32 cellular contexts compared by ENCODE assay signal in genomic region chrX:120020305-120020704, GRCh38. TPM values are rescaled to one million over a fixed set of nuclear protein-coding genes. Genes with fewer than 3 reads are reported as not detected.
"Had no signal": no experiment of that assay in that cellular context is flagged by ENCODE, and none has a peak within 500 bp of the region (broad histone marks: within the 10 kb centered on the region; RNA-seq: fewer than 3 reads in every experiment).

No MANE protein-coding gene starts in this region.

- ATAC-seq: stimulated activated effector memory CD8-positive, alpha-beta T cell treated with anti-CD3 and anti-CD28 coated beads, Interleukin-12 subunit alpha, Interleukin-12 subunit beta, amount 100 ng/mL, for 72 hours; stimulated activated memory B cell treated with anti-CD40 and anti-IgM and Interleukin-4, amounts not matched to agents 10 μg/mL and 1 μg/mL and 100 μg/mL, for 72 hours; stimulated activated naive B cell treated with anti-CD40 and anti-IgM and Interleukin-4, amounts not matched to agents 10 μg/mL and 1 μg/mL and 100 μg/mL, for 72 hours; stimulated activated naive CD8-positive, alpha-beta T cell treated with anti-CD3 and anti-CD28 coated beads, Interleukin-15, amount 100 ng/mL, for 72 hours; stimulated activated naive CD8-positive, alpha-beta T cell treated with anti-CD3 and anti-CD28 coated beads, Interleukin-15, Interleukin-2, amounts not matched to agents 100 U/mL and 50 U/mL, for 24 hours; upper lobe of right lung had no signal

- H3K36me3 Mint-ChIP-seq: stimulated activated effector memory CD8-positive, alpha-beta T cell treated with anti-CD3 and anti-CD28 coated beads, Interleukin-12 subunit alpha, Interleukin-12 subunit beta, amount 100 ng/mL, for 72 hours; stimulated activated memory B cell treated with anti-CD40 and anti-IgM and Interleukin-4, amounts not matched to agents 10 μg/mL and 1 μg/mL and 100 μg/mL, for 72 hours; stimulated activated naive B cell treated with anti-CD40 and anti-IgM and Interleukin-4, amounts not matched to agents 10 μg/mL and 1 μg/mL and 100 μg/mL, for 72 hours; type B pancreatic cell had no signal

- H3K4me1 ChIP-seq: testis, thyroid gland, upper lobe of right lung, uterus, vagina had no signal

- H3K27me3 ChIP-seq: testis, thyroid gland, upper lobe of left lung, vagina had no signal

- H3K9me3 ChIP-seq: stomach, suprapubic skin, testis, thoracic aorta, thyroid gland, tibial artery, tibial nerve, transverse colon, upper lobe of left lung, upper lobe of right lung, uterus, vagina had no signal

- H3K27ac Mint-ChIP-seq: stimulated activated effector memory CD8-positive, alpha-beta T cell treated with anti-CD3 and anti-CD28 coated beads, Interleukin-12 subunit alpha, Interleukin-12 subunit beta, amount 100 ng/mL, for 72 hours; stimulated activated memory B cell treated with anti-CD40 and anti-IgM and Interleukin-4, amounts not matched to agents 10 μg/mL and 1 μg/mL and 100 μg/mL, for 72 hours; stimulated activated naive B cell treated with anti-CD40 and anti-IgM and Interleukin-4, amounts not matched to agents 10 μg/mL and 1 μg/mL and 100 μg/mL, for 72 hours; stimulated activated naive CD8-positive, alpha-beta T cell treated with anti-CD3 and anti-CD28 coated beads, Interleukin-15, amount 100 ng/mL, for 72 hours; stimulated activated naive CD8-positive, alpha-beta T cell treated with anti-CD3 and anti-CD28 coated beads, Interleukin-15, Interleukin-2, amounts not matched to agents 100 ng/mL and 50 ng/mL, for 24 hours; type B pancreatic cell had no signal

- H3K36me3 ChIP-seq: stomach, suprapubic skin, thoracic aorta, thyroid gland, tibial artery, tibial nerve, transverse colon, upper lobe of left lung, upper lobe of right lung, uterus, vagina had no signal

- H3K4me3 Mint-ChIP-seq: stimulated activated effector memory CD8-positive, alpha-beta T cell treated with anti-CD3 and anti-CD28 coated beads, Interleukin-12 subunit alpha, Interleukin-12 subunit beta, amount 100 ng/mL, for 72 hours; stimulated activated memory B cell treated with anti-CD40 and anti-IgM and Interleukin-4, amounts not matched to agents 10 μg/mL and 1 μg/mL and 100 μg/mL, for 72 hours; stimulated activated naive B cell treated with anti-CD40 and anti-IgM and Interleukin-4, amounts not matched to agents 10 μg/mL and 1 μg/mL and 100 μg/mL, for 72 hours; stimulated activated naive CD8-positive, alpha-beta T cell treated with anti-CD3 and anti-CD28 coated beads, Interleukin-15, amount 100 ng/mL, for 72 hours; stimulated activated naive CD8-positive, alpha-beta T cell treated with anti-CD3 and anti-CD28 coated beads, Interleukin-15, Interleukin-2, amounts not matched to agents 100 ng/mL and 50 ng/mL, for 24 hours; type B pancreatic cell had no signal

- H3K27ac ChIP-seq: stomach, suprapubic skin, testis, thoracic aorta, thyroid gland, tibial artery, tibial nerve, transverse colon, upper lobe of left lung, upper lobe of right lung, uterus, vagina had no signal

- DNase-seq: stimulated activated CD4-positive, alpha-beta T cell treated with anti-CD3 and anti-CD28 coated beads, Interleukin-2, amount 100 ng/mL, for 48 hours; stimulated activated CD4-positive, alpha-beta T cell treated with anti-CD3 and anti-CD28 coated beads, Interleukin-4, amount 100 ng/mL, for 1 hour; stimulated activated CD4-positive, alpha-beta T cell treated with anti-CD3 and anti-CD28 coated beads, Interleukin-4, amount 100 ng/mL, for 24 hours; stimulated activated CD4-positive, alpha-beta T cell treated with anti-CD3 and anti-CD28 coated beads, Interleukin-4, amount 100 ng/mL, for 4 hours; stimulated activated CD8-positive, alpha-beta memory T cell treated with anti-CD3 and anti-CD28 coated beads, Interleukin-4, amount 100 ng/mL, for 48 hours; stimulated activated naive B cell treated with anti-CD40 and anti-IgM and Interleukin-4, amounts not matched to agents 10 μg/mL and 1 μg/mL and 100 μg/mL, for 72 hours; stimulated activated naive CD4-positive, alpha-beta T cell; stimulated activated naive CD4-positive, alpha-beta T cell treated with Interleukin-2 at 50 U/mL for 16 hours; stimulated activated naive CD8-positive, alpha-beta T cell treated with anti-CD3 and anti-CD28 coated beads, Interleukin-15, amount 100 ng/mL, for 72 hours; stimulated activated naive CD8-positive, alpha-beta T cell treated with anti-CD3 and anti-CD28 coated beads, Interleukin-15, Interleukin-2, amounts not matched to agents 100 U/mL and 50 U/mL, for 24 hours; stomach; substantia nigra; testis; thyroid gland; tibial artery; transverse colon; trophoblast cell; upper lobe of left lung; upper lobe of right lung; uterus had no signal

- H3K4me3 ChIP-seq: stomach, suprapubic skin, testis, thoracic aorta, thyroid gland, tibial artery, tibial nerve, transverse colon, upper lobe of left lung, upper lobe of right lung, uterus, vagina had no signal

RNA-seq across cellular contexts. Expression of gene RHOXF2B, which starts 57.2 kb away (rescaled TPM):
- total RNA-seq: stomach, subcutaneous adipose tissue, suprapubic skin, temporal lobe, thoracic aorta, tibial nerve, transverse colon, upper lobe of left lung, upper lobe of right lung, ureter, urinary bladder, uterus, vagina had no signal
